8 cellular contexts compared by ENCODE assay signal in genomic region chr5:6765612-6766525, GRCh38. TPM values are rescaled to one million over a fixed set of nuclear protein-coding genes. Genes with fewer than 3 reads are reported as not detected.
DNase-seq lines count a peak whose midpoint lies in the region; ATAC-seq lines count a peak whose summit lies in the region.

No MANE protein-coding gene starts in this region.

- peaks cover 2% of the 10 kb centered on the region for H3K27me3 Mint-ChIP-seq in activated CD4-positive, alpha-beta memory T cell treated with anti-CD3 and anti-CD28 coated beads for 36 hours
- H3K27me3 Mint-ChIP-seq in effector memory CD8-positive, alpha-beta T cell, result peaks cover 0 to 8% of the 10 kb centered on the region in 2 donors

- H3K27ac Mint-ChIP-seq in activated CD4-positive, alpha-beta memory T cell treated with anti-CD3 and anti-CD28 coated beads for 36 hours, result no peak overlapping the region
- peak overlapping the region in 1 of 2 donors; percentile 23 for H3K27ac Mint-ChIP-seq in effector memory CD8-positive, alpha-beta T cell

- DNase-seq in CMK (ENCODE audit: low read depth) (peak; percentile 29), NCI-H524 (lab: John Stamatoyannopoulos, UW) (peak; percentile 73 to 92), mesenteric fat pad (ENCODE audit: low spot score) (peak; percentile 90)
- peak; percentile 82 for DNase-seq in activated CD4-positive, alpha-beta memory T cell treated with anti-CD3 and anti-CD28 coated beads for 36 hours
- DNase-seq in effector memory CD8-positive, alpha-beta T cell, result peak; percentile 42 to 43 (median 43)
- peak; percentile 46 to 56 for DNase-seq in stimulated activated CD8-positive, alpha-beta memory T cell treated with anti-CD3 and anti-CD28 coated beads, Interleukin-15, amount 100 ng/mL, for 48 hours (ENCODE audit: low read depth in 2 of 2)

- ATAC-seq in GM19452 (IDR thresholded peaks at IDR 0.05; ENCODE audit: unreplicated experiment) (peak; percentile 86), HG03520 (IDR thresholded peaks at IDR 0.05; ENCODE audit: unreplicated experiment) (peak; percentile 94)
- ATAC-seq in effector memory CD8-positive, alpha-beta T cell (replicated peaks), result peak; percentile 77

- intact Hi-C loops in activated CD4-positive, alpha-beta memory T cell treated with anti-CD3 and anti-CD28 coated beads for 36 hours (cut with micrococcal nuclease), result loop anchor here (2.0 to 10.0 kb wide), 2 partner anchors 71 to 979 kb away; no protein-coding TSS in a partner anchor

- CTCF ChIA-PET in activated CD4-positive, alpha-beta memory T cell treated with anti-CD3 and anti-CD28 coated beads for 36 hours (lab: Charles Lee), result interaction anchor here (0.6 to 1.1 kb wide), 6 partner anchors 9 to 1105 kb away, joined by 3 to 5 read pairs (median 3); no protein-coding TSS in a partner anchor

- no peak overlapping the region for H3K4me3 Mint-ChIP-seq in activated CD4-positive, alpha-beta memory T cell treated with anti-CD3 and anti-CD28 coated beads for 36 hours
- no peak overlapping the region for H3K4me3 Mint-ChIP-seq in effector memory CD8-positive, alpha-beta T cell

- POLR2A ChIA-PET in activated CD4-positive, alpha-beta memory T cell treated with anti-CD3 and anti-CD28 coated beads for 36 hours (lab: Charles Lee), result no interaction called here

- H3K9me3 Mint-ChIP-seq in activated CD4-positive, alpha-beta memory T cell treated with anti-CD3 and anti-CD28 coated beads for 36 hours, result no peaks in the 10 kb centered on the region
- no peaks in the 10 kb centered on the region for H3K9me3 Mint-ChIP-seq in effector memory CD8-positive, alpha-beta T cell

- no peaks in the 10 kb centered on the region for H3K36me3 Mint-ChIP-seq in activated CD4-positive, alpha-beta memory T cell treated with anti-CD3 and anti-CD28 coated beads for 36 hours
- no peaks in the 10 kb centered on the region for H3K36me3 Mint-ChIP-seq in effector memory CD8-positive, alpha-beta T cell (ENCODE audit: insufficient read depth)

- no peaks in the 10 kb centered on the region for H3K4me1 Mint-ChIP-seq in activated CD4-positive, alpha-beta memory T cell treated with anti-CD3 and anti-CD28 coated beads for 36 hours (ENCODE audit: low read depth)
- peaks cover 0 to 6% of the 10 kb centered on the region in 2 donors for H3K4me1 Mint-ChIP-seq in effector memory CD8-positive, alpha-beta T cell (ENCODE audit: low read depth in 2 of 2)

RNA-seq across cellular contexts. Expression of gene TENT4A, which starts 52.6 kb away (rescaled TPM):
- 10 to 100 TPM; 26.6 to 29.2 TPM for total RNA-seq in activated CD4-positive, alpha-beta memory T cell treated with anti-CD3 and anti-CD28 coated beads for 36 hours
- total RNA-seq in mesenteric fat pad, result 29.8 TPM

Comparison
In these comparisons a context has a peak if more than half of its experiments do, and no peak if none do; other contexts are left out.
1. Peak in every context shown above with its lines: DNase-seq and ATAC-seq.
2. DNase-seq: peak in every context shown above with its lines; median percentile 90 in mesenteric fat pad; 82 in NCI-H524; 82 in activated CD4-positive, alpha-beta memory T cell treated with anti-CD3 and anti-CD28 coated beads for 36 hours; 51 in stimulated activated CD8-positive, alpha-beta memory T cell treated with anti-CD3 and anti-CD28 coated beads, Interleukin-15, amount 100 ng/mL, for 48 hours; 43 in effector memory CD8-positive, alpha-beta T cell; 29 in CMK.